In genomic region chr1:228989992-228990827, GRCh38 we compare ENCODE assay signal across 1 cellular context.
A peak's percentile ranks its signal among the peaks of the same experiment; 100 is the strongest.
TF ChIP-seq lines count a peak whose summit lies in the region.

No MANE protein-coding gene starts in this region.

TF ChIP-seq in HepG2, 621 proteins besides CTCF, POLR2A, EP300 and RAD21 (continued from another document and continues in another):
- TF ChIP-seq RERE (CRISPR knock-in tag; IDR thresholded peaks at IDR 0.05; ENCODE audit: low read depth) (no peak), ZBTB10 (CRISPR knock-in tag; IDR thresholded peaks at IDR 0.05; ENCODE audit: borderline replicate concordance) (0 out of 2 replicates have a peak, but pooled peaks have one; percentile 27), NCOA1 (CRISPR knock-in tag; IDR thresholded peaks at IDR 0.05) (no peak), HDAC2 (CRISPR knock-in tag; IDR thresholded peaks at IDR 0.05) (0 out of 2 replicates have a peak, but pooled peaks have one; percentile 21), ZNF839 (CRISPR knock-in tag; IDR thresholded peaks at IDR 0.05; ENCODE audit: borderline replicate concordance) (no peak), FOXA3 (CRISPR knock-in tag; IDR thresholded peaks at IDR 0.05) (peak; percentile 43; the same call in 1 of the 2 replicates), ZZZ3 (CRISPR knock-in tag; IDR thresholded peaks at IDR 0.05; ENCODE audit: borderline replicate concordance) (no peak), PHF8 (CRISPR knock-in tag; IDR thresholded peaks at IDR 0.05) (peak; percentile 19; the same call in 1 of the 2 replicates), SOX6 (IDR thresholded peaks at IDR 0.05) (no peak), SOX6 (CRISPR knock-in tag; IDR thresholded peaks at IDR 0.05) (peak; percentile 49; the same call in 1 of the 2 replicates), HOXA3 (CRISPR knock-in tag; IDR thresholded peaks at IDR 0.05) (peak; percentile 74), SAP130 (CRISPR knock-in tag; IDR thresholded peaks at IDR 0.05; ENCODE audit: low read depth) (peak; percentile 11; the same call in 1 of the 2 replicates), ZNF18 (CRISPR knock-in tag; IDR thresholded peaks at IDR 0.05; ENCODE audit: insufficient replicate concordance) (no peak), TBX2 (CRISPR knock-in tag; IDR thresholded peaks at IDR 0.05; ENCODE audit: borderline replicate concordance) (peak; percentile 12; the same call in 1 of the 2 replicates), RFXAP (CRISPR knock-in tag; IDR thresholded peaks at IDR 0.05; ENCODE audit: borderline replicate concordance) (no peak), ZNF574 (CRISPR knock-in tag; IDR thresholded peaks at IDR 0.05) (0 out of 2 replicates have a peak, but pooled peaks have one; percentile 38), POLR2AphosphoS5 (IDR thresholded peaks at IDR 0.05; ENCODE audit: low read depth, low read length) (no peak), ZNF367 (CRISPR knock-in tag; IDR thresholded peaks at IDR 0.05; ENCODE audit: borderline replicate concordance) (no peak), ZFP91 (CRISPR knock-in tag; IDR thresholded peaks at IDR 0.05; ENCODE audit: borderline replicate concordance) (peak; percentile 25; the same call in 1 of the 2 replicates), TEAD2 (CRISPR knock-in tag; IDR thresholded peaks at IDR 0.05) (no peak), TIGD3 (CRISPR knock-in tag; IDR thresholded peaks at IDR 0.05; ENCODE audit: borderline replicate concordance) (no peak), ZBTB33 (CRISPR knock-in tag; IDR thresholded peaks at IDR 0.05) (peak; percentile 99), HDAC1 (CRISPR knock-in tag; IDR thresholded peaks at IDR 0.05) (peak; percentile 31; the same call in 1 of the 2 replicates), RARA (CRISPR knock-in tag; IDR thresholded peaks at IDR 0.05) (peak; percentile 60), KDM5B (CRISPR knock-in tag; IDR thresholded peaks at IDR 0.05; ENCODE audit: borderline replicate concordance) (0 out of 2 replicates have a peak, but pooled peaks have one; percentile 18), ZSCAN29 (CRISPR knock-in tag; conservative IDR thresholded peaks at IDR 0.05) (no peak), POGZ (CRISPR knock-in tag; IDR thresholded peaks at IDR 0.05) (peak; percentile 84), RNF2 (conservative IDR thresholded peaks at IDR 0.05; ENCODE audit: low read depth) (no peak), NR2F6 (IDR thresholded peaks at IDR 0.05) (no peak), NR2F6 (CRISPR knock-in tag; IDR thresholded peaks at IDR 0.05) (peak; percentile 28; the same call in 1 of the 2 replicates), ZNF780A (CRISPR knock-in tag; IDR thresholded peaks at IDR 0.05) (no peak), ZBTB7B (CRISPR knock-in tag; IDR thresholded peaks at IDR 0.05) (no peak), ZNF687 (CRISPR knock-in tag; IDR thresholded peaks at IDR 0.05) (peak; percentile 72), ZNF263 (CRISPR knock-in tag; IDR thresholded peaks at IDR 0.05) (peak; percentile 87), SIN3A (IDR thresholded peaks at IDR 0.05; ENCODE audit: borderline replicate concordance, low read depth, low read length) (no peak), IRX3 (CRISPR knock-in tag; IDR thresholded peaks at IDR 0.05; ENCODE audit: borderline replicate concordance, low read depth) (no peak)
